8 cellular contexts compared by ENCODE assay signal in the genomic region with DNA sequence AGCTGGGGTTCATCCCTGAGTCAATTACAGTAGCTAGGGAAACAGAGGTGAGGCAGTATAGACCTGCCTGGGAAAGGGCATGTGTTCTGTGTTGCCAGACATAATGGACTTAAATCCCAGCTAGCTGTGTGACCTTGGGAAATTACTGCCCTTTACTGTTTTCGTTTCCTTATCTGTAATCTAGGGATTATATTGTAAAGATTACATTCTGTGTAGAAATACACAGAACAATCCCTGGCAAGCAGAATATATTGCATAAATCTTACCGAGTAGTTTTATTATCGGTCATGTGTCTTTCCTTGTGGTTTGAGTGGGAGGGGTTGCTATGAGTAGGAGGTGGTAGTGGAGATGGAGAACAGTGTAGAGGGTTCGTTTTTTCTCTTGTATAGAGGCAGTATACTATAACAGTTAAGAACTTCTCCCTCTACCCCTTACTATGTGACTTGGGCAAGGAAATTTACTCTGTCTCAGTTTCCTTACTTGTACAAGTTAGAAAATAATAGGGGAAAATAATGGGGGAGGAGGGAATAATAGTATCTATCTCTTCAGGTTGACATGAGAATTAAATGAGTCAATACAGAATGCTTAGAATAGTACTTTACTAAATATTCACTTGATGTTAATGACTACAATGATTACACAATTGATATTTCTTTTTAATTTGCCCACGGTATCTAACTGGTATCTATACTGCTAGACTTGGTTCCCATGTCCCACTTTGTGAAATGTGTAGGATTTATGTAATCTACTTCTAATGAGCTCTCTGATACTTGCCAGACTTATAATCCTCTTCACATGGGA. TPM values are rescaled to one million over a fixed set of nuclear protein-coding genes. Genes with fewer than 3 reads are reported as not detected.
DNase-seq lines count a peak whose midpoint lies in the region; ATAC-seq and TF ChIP-seq lines count a peak whose summit lies in the region.

No MANE protein-coding gene starts in this region.

- TF ChIP-seq CTCF in activated CD8-positive, alpha-beta T cell treated with anti-CD3 and anti-CD28 coated beads for 36 hours (IDR thresholded peaks at IDR 0.05): no peak
- TF ChIP-seq CTCF in smooth muscle cell (IDR thresholded peaks at IDR 0.05; ENCODE audit: borderline replicate concordance, insufficient read depth, poor library complexity, severe bottlenecking) (no peak), gastroesophageal sphincter (IDR thresholded peaks at IDR 0.05) (no peak)

- H3K27me3 Mint-ChIP-seq in activated CD8-positive, alpha-beta T cell treated with anti-CD3 and anti-CD28 coated beads for 36 hours: no peaks in the 10 kb centered on the region

- TF ChIP-seq EP300 in gastroesophageal sphincter (IDR thresholded peaks at IDR 0.05): no peak

- H3K27ac ChIP-seq in smooth muscle cell (ENCODE audit: low read depth): peak overlapping the region; percentile 51
- no peak overlapping the region for H3K27ac ChIP-seq in gastroesophageal sphincter

- peaks cover 13% of the 10 kb centered on the region for H3K4me1 Mint-ChIP-seq in activated CD8-positive, alpha-beta T cell treated with anti-CD3 and anti-CD28 coated beads for 36 hours (ENCODE audit: low read depth)

- WGBS in smooth muscle cell (ENCODE audit: low lambda C conversion rate): 21% methylated on average over 5 of the region's 5 CpGs
- WGBS in gastroesophageal sphincter (ENCODE audit: low coverage in 1 of 2), 2 donors: 37 to 74% methylated on average over 5 of the region's 5 CpGs

- intact Hi-C loops in activated CD8-positive, alpha-beta T cell treated with anti-CD3 and anti-CD28 coated beads for 36 hours (cut with micrococcal nuclease): no loop called here

- TF ChIP-seq POLR2A in gastroesophageal sphincter (IDR thresholded peaks at IDR 0.05): no peak

- no peaks in the 10 kb centered on the region for H3K36me3 Mint-ChIP-seq in activated CD8-positive, alpha-beta T cell treated with anti-CD3 and anti-CD28 coated beads for 36 hours (ENCODE audit: low read depth)

- no peaks in the 10 kb centered on the region for H3K4me1 ChIP-seq in smooth muscle cell (ENCODE audit: low read depth)
- H3K4me1 ChIP-seq in gastroesophageal sphincter: no peaks in the 10 kb centered on the region

- H3K9me3 Mint-ChIP-seq in activated CD8-positive, alpha-beta T cell treated with anti-CD3 and anti-CD28 coated beads for 36 hours: no peaks in the 10 kb centered on the region

- H3K9me3 ChIP-seq in smooth muscle cell (replicated peaks; ENCODE audit: low read depth) (no peaks in the 10 kb centered on the region), gastroesophageal sphincter (no peaks in the 10 kb centered on the region)

- peak; percentile 68 for ATAC-seq in HG03159 (IDR thresholded peaks at IDR 0.05; ENCODE audit: unreplicated experiment)
- ATAC-seq in activated CD8-positive, alpha-beta T cell treated with anti-CD3 and anti-CD28 coated beads for 36 hours: peak; percentile 92
- no peak for ATAC-seq in gastroesophageal sphincter

- DNase-seq in stimulated activated CD4-positive, alpha-beta T cell treated with anti-CD3 and anti-CD28 coated beads, Interleukin-4, amount 100 ng/mL, for 24 hours: peak; percentile 35
- DNase-seq in stimulated activated CD4-positive, alpha-beta T cell treated with anti-CD3 and anti-CD28 coated beads, Interleukin-2, amount 100 ng/mL, for 48 hours: no peak
- peak; percentile 48 for DNase-seq in activated CD8-positive, alpha-beta T cell treated with anti-CD3 and anti-CD28 coated beads for 36 hours
- no peak for DNase-seq in smooth muscle cell (lab: John Stamatoyannopoulos, UW; ENCODE audit: unreplicated experiment)
- DNase-seq in NCI-H2081 treated with DMSO at 0.1 percent for 48 hours (lab: John Stamatoyannopoulos, UW): no peak
- DNase-seq in GOT3 (lab: John Stamatoyannopoulos, UW): no peak

- H4K20me1 ChIP-seq in smooth muscle cell (ENCODE audit: low read depth): no peaks in the 10 kb centered on the region

- H3K4me3 ChIP-seq in smooth muscle cell: no peak overlapping the region
- H3K4me3 ChIP-seq in gastroesophageal sphincter: no peak overlapping the region

- no peak overlapping the region for H3K9ac ChIP-seq in smooth muscle cell (ENCODE audit: low read depth)

- peak overlapping the region; percentile 22 for H3K4me3 Mint-ChIP-seq in activated CD8-positive, alpha-beta T cell treated with anti-CD3 and anti-CD28 coated beads for 36 hours

- peak overlapping the region; percentile 63 for H3K4me2 ChIP-seq in smooth muscle cell

- H3K27me3 ChIP-seq in smooth muscle cell (ENCODE audit: low read depth) (no peaks in the 10 kb centered on the region), gastroesophageal sphincter (no peaks in the 10 kb centered on the region)

- H2AFZ ChIP-seq in smooth muscle cell (ENCODE audit: low read depth): no peak overlapping the region

- CTCF ChIA-PET in activated CD8-positive, alpha-beta T cell treated with anti-CD3 and anti-CD28 coated beads for 36 hours (lab: Charles Lee): interaction anchor here (1.5 to 1.9 kb wide), 2 partner anchors 76 to 297 kb away, joined by 3 to 6 read pairs; partner anchors contain the start of gene DTWD2

- POLR2A ChIA-PET in activated CD8-positive, alpha-beta T cell treated with anti-CD3 and anti-CD28 coated beads for 36 hours (lab: Charles Lee): interaction anchor here (0.9 kb wide), 1 partner anchor 9 kb away, joined by 3 read pairs; no protein-coding TSS in a partner anchor

- H3K79me2 ChIP-seq in smooth muscle cell (ENCODE audit: low read depth): no peaks in the 10 kb centered on the region

- H3K36me3 ChIP-seq in smooth muscle cell (ENCODE audit: low read depth): no peaks in the 10 kb centered on the region
- no peaks in the 10 kb centered on the region for H3K36me3 ChIP-seq in gastroesophageal sphincter

- no peak overlapping the region for H3K27ac Mint-ChIP-seq in activated CD8-positive, alpha-beta T cell treated with anti-CD3 and anti-CD28 coated beads for 36 hours

- peaks cover 16% of the 10 kb centered on the region for H3F3A ChIP-seq in smooth muscle cell (ENCODE audit: low read depth)

RNA-seq across cellular contexts. Expression of gene DMXL1, which starts 7.1 kb away (rescaled TPM):
- total RNA-seq in activated CD8-positive, alpha-beta T cell treated with anti-CD3 and anti-CD28 coated beads for 36 hours: 10 to 100 TPM; 20.8 to 23.3 TPM
- 59.3 and 76.0 TPM in 2 replicates for total RNA-seq in smooth muscle cell
- polyA plus RNA-seq in smooth muscle cell: 9.6 TPM in 2 replicates
- 100 to 1,000 TPM in 1 of 4 donors, 10 to 100 TPM in 3; 38.4 to 157 (median 48.2) TPM for total RNA-seq in gastroesophageal sphincter

Comparison
In these comparisons a context has a peak if more than half of its experiments do, and no peak if none do; other contexts are left out.
1. DNase-seq: peak in stimulated activated CD4-positive, alpha-beta T cell treated with anti-CD3 and anti-CD28 coated beads, Interleukin-4, amount 100 ng/mL, for 24 hours (single experiment) and activated CD8-positive, alpha-beta T cell treated with anti-CD3 and anti-CD28 coated beads for 36 hours (single experiment); none in stimulated activated CD4-positive, alpha-beta T cell treated with anti-CD3 and anti-CD28 coated beads, Interleukin-2, amount 100 ng/mL, for 48 hours (0 of 2), smooth muscle cell (single experiment), NCI-H2081 treated with DMSO at 0.1 percent for 48 hours (single experiment) and GOT3 (single experiment).